25 cellular contexts compared by ENCODE assay signal in the genomic region with DNA sequence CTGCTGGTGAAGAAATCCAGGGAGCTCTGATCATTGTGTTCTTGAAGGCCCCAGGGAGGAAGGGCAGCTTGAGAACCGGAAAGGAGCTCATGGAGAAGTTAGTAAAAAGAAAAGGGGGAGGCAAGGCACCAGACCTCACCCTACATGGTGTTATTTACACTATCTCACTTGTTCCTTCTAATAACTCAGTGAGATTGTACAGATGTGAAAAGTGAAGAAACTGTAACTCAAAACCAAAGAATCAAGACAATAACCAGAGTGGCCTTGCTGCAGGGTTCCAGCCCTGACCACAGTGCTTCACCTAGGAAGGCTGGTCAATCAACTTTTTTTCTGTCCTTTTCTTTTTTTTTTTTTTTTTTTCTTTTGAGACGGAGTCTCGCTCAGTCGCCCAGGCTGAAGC.
"Had no signal": no experiment of that assay in that cellular context is flagged by ENCODE, and none has a peak within 500 bp of the region (broad histone marks: within the 10 kb centered on the region; RNA-seq: fewer than 3 reads in every experiment).

No MANE protein-coding gene starts in this region.

- H3K4me3 Mint-ChIP-seq: activated CD4-positive, alpha-beta T cell treated with anti-CD3 and anti-CD28 coated beads for 36 hours; activated T-cell treated with anti-CD3 and anti-CD28 coated beads, Interleukin-2, amount 50 U/mL, for 72 hours; natural killer cell; stimulated activated memory B cell treated with anti-CD40 and anti-IgM and Interleukin-4, amounts not matched to agents 10 μg/mL and 1 μg/mL and 100 μg/mL, for 72 hours had no signal

- ATAC-seq: activated CD4-positive, alpha-beta T cell treated with anti-CD3 and anti-CD28 coated beads for 36 hours; activated naive CD4-positive, alpha-beta T cell treated with anti-CD3 and anti-CD28 coated beads, Interleukin-2, amount 50 U/mL, for 72 hours; activated T-cell treated with anti-CD3 and anti-CD28 coated beads, Interleukin-2, amount 50 U/mL, for 72 hours; left lung; lower lobe of right lung; natural killer cell; right lobe of liver; stimulated activated memory B cell treated with anti-CD40 and anti-IgM and Interleukin-4, amounts not matched to agents 10 μg/mL and 1 μg/mL and 100 μg/mL, for 72 hours had no signal

- H3K27ac ChIP-seq: colonic mucosa, epithelial cell of prostate, esophagus squamous epithelium, left lung, lower lobe of right lung, right lobe of liver, skin epidermis, tibial nerve had no signal

- H3K36me3 Mint-ChIP-seq: activated naive CD4-positive, alpha-beta T cell treated with anti-CD3 and anti-CD28 coated beads, Interleukin-2, amount 50 U/mL, for 72 hours; natural killer cell; stimulated activated memory B cell treated with anti-CD40 and anti-IgM and Interleukin-4, amounts not matched to agents 10 μg/mL and 1 μg/mL and 100 μg/mL, for 72 hours had no signal

- H3K36me3 ChIP-seq: colonic mucosa, esophagus squamous epithelium, left lung, lower lobe of right lung, right lobe of liver, tibial nerve had no signal

- H3K4me3 ChIP-seq: colonic mucosa, esophagus squamous epithelium, left lung, lower lobe of right lung, right lobe of liver, skin epidermis, tibial nerve had no signal

- H3K27me3 Mint-ChIP-seq: activated CD4-positive, alpha-beta T cell treated with anti-CD3 and anti-CD28 coated beads for 36 hours; stimulated activated memory B cell treated with anti-CD40 and anti-IgM and Interleukin-4, amounts not matched to agents 10 μg/mL and 1 μg/mL and 100 μg/mL, for 72 hours had no signal

- H3K9me3 ChIP-seq: colonic mucosa, esophagus squamous epithelium, lower lobe of right lung, right lobe of liver, tibial nerve had no signal

- H3K27ac Mint-ChIP-seq: activated CD4-positive, alpha-beta T cell treated with anti-CD3 and anti-CD28 coated beads for 36 hours; activated naive CD4-positive, alpha-beta T cell treated with anti-CD3 and anti-CD28 coated beads, Interleukin-2, amount 50 U/mL, for 72 hours; activated T-cell treated with anti-CD3 and anti-CD28 coated beads, Interleukin-2, amount 50 U/mL, for 72 hours; natural killer cell; stimulated activated memory B cell treated with anti-CD40 and anti-IgM and Interleukin-4, amounts not matched to agents 10 μg/mL and 1 μg/mL and 100 μg/mL, for 72 hours had no signal

- H3K9me3 Mint-ChIP-seq: activated naive CD4-positive, alpha-beta T cell treated with anti-CD3 and anti-CD28 coated beads, Interleukin-2, amount 50 U/mL, for 72 hours; activated T-cell treated with anti-CD3 and anti-CD28 coated beads, Interleukin-2, amount 50 U/mL, for 72 hours; stimulated activated memory B cell treated with anti-CD40 and anti-IgM and Interleukin-4, amounts not matched to agents 10 μg/mL and 1 μg/mL and 100 μg/mL, for 72 hours had no signal

- H3K4me1 Mint-ChIP-seq: activated CD4-positive, alpha-beta T cell treated with anti-CD3 and anti-CD28 coated beads for 36 hours; natural killer cell; stimulated activated memory B cell treated with anti-CD40 and anti-IgM and Interleukin-4, amounts not matched to agents 10 μg/mL and 1 μg/mL and 100 μg/mL, for 72 hours had no signal

- DNase-seq: activated CD4-positive, alpha-beta T cell treated with anti-CD3 and anti-CD28 coated beads for 36 hours; activated CD4-positive, alpha-beta T cell treated with anti-CD3 and anti-CD28 coated beads, Interleukin-2, amount 50 U/mL, for 4 hours; activated CD4-positive, CD25-positive, alpha-beta regulatory T cell; activated naive CD4-positive, alpha-beta T cell; activated T-cell treated with anti-CD3 and anti-CD28 coated beads for 4 hours; activated T-cell treated with anti-CD3 and anti-CD28 coated beads, Interleukin-2, amount 50 U/mL, for 72 hours; cerebellar nuclear complex; colonic mucosa; effector CD8-positive, alpha-beta T cell; esophagus squamous epithelium; glutamatergic neuron; lower lobe of right lung; mesenchymal stem cell; natural killer cell; posterior cingulate gyrus; right lobe of liver; stimulated activated CD4-positive, alpha-beta T cell treated with anti-CD3 and anti-CD28 coated beads, Interleukin-12 subunit alpha, Interleukin-12 subunit beta, amount 100 ng/mL, for 4 hours; stimulated activated CD4-positive, alpha-beta T cell treated with anti-CD3 and anti-CD28 coated beads, Interleukin-4, amount 100 ng/mL, for 1 hour; T-helper 2 cell had no signal
